Comparison of ENCODE assay signal across 10 cellular contexts in the genomic region with DNA sequence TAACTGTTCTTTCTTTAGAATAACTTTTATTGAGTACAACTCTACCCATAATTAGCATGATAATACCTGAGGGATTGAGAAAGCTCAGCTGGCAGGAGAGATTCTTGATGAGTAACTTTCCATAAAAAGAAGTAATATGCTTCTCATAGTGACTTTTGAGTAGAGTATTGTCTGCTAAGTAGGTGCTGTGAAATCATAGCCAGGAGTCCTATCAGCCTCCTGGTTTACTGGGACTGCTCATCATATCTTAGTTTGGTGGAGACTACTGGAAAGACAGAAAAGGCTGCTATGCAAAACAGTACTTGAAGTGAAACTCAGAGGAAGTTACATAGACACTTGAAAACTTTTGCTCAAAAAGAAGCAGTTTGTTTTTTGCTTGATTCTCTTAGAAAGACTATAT.
DNase-seq lines count a peak whose midpoint lies in the region; ATAC-seq and TF ChIP-seq lines count a peak whose summit lies in the region.
"Had no signal": no experiment of that assay in that cellular context is flagged by ENCODE, and none has a peak within 500 bp of the region (broad histone marks: within the 10 kb centered on the region; RNA-seq: fewer than 3 reads in every experiment).

No MANE protein-coding gene starts in this region.

- no peaks in the 10 kb centered on the region for H4K20me1 ChIP-seq in DOHH2 (ENCODE audit: control insufficient read depth, insufficient read depth, low read depth, low read length)

- H3F3A ChIP-seq in DOHH2 (ENCODE audit: control insufficient read depth, insufficient read depth), result no peaks in the 10 kb centered on the region; the same call in 1 of the 2 replicates

- no peak for TF ChIP-seq CTCF in DOHH2 (IDR thresholded peaks at IDR 0.05; ENCODE audit: low read depth, low read length, poor library complexity, severe bottlenecking)

- H3K4me2 ChIP-seq in DOHH2 (ENCODE audit: low read length), result peak overlapping the region; percentile 52
- H3K4me2 ChIP-seq: A549 had no signal

- DNase-seq in NAMALWA (ENCODE audit: low spot score) (peak; percentile 2), EL (no peak), NCI-H1092 (lab: John Stamatoyannopoulos, UW) (no peak), HT-29 (ENCODE audit: low spot score) (no peak)
- no peak for DNase-seq in activated CD4-positive, alpha-beta T cell treated with anti-CD3 and anti-CD28 coated beads for 4 hours
- DNase-seq: NCI-H345 had no signal

- H3K4me3 ChIP-seq in DOHH2 (ENCODE audit: low read length), result peak overlapping the region; percentile 40
- H3K4me3 ChIP-seq: A549 had no signal

- H3K27me3 ChIP-seq in DOHH2 (ENCODE audit: control insufficient read depth, low read length), result no peaks in the 10 kb centered on the region

- no peaks in the 10 kb centered on the region for H3K36me3 ChIP-seq in DOHH2 (ENCODE audit: control insufficient read depth, low read length)

- peaks cover 38% of the 10 kb centered on the region for H3K4me1 ChIP-seq in DOHH2 (ENCODE audit: control insufficient read depth, low read length)

- ATAC-seq in GM19328 (IDR thresholded peaks at IDR 0.05; ENCODE audit: unreplicated experiment) (peak; percentile 67), HG02642 (IDR thresholded peaks at IDR 0.05; ENCODE audit: poor library complexity, unreplicated experiment) (peak; percentile 81)
- ATAC-seq: A549 had no signal

- H3K9me3 ChIP-seq in DOHH2 (ENCODE audit: control insufficient read depth, insufficient read depth, low read length), result peaks cover 3% of the 10 kb centered on the region; the same call in 1 of the 2 replicates
- H3K9me3 ChIP-seq: A549 had no signal

- H3K9me2 ChIP-seq in DOHH2 (replicated peaks; ENCODE audit: control insufficient read depth, low read length), result no peaks in the 10 kb centered on the region

- no peaks in the 10 kb centered on the region for H3K79me2 ChIP-seq in DOHH2 (ENCODE audit: control insufficient read depth, low read length)

- H3K27ac ChIP-seq in DOHH2 (ENCODE audit: low read depth, low read length), result peak overlapping the region; percentile 27; the same call in 1 of the 2 replicates
